ENCODE assay signal across 24 cellular contexts in the genomic region with DNA sequence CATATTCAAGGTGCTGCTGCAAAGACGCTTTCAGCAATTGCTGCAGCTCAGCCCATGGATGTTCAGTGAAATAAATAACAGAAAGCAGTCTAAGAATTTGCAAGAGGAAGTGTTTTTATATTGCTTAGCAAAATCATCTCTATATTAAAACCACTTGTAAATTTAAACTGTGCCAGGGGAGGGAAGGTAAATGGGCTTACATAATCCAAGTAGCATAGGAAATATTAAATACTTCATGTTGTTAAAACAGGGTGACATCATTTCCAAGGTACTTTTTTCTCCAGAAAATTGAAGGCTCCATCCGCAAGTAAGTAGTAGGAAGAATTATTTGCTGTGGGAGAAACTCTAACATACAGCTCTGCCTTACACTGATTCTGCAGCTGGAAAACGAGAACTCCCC.
A peak's percentile ranks its signal among the peaks of the same experiment; 100 is the strongest.
DNase-seq lines count a peak whose midpoint lies in the region; ATAC-seq, FAIRE-seq and TF ChIP-seq lines count a peak whose summit lies in the region.
"Had no signal": no experiment of that assay in that cellular context is flagged by ENCODE, and none has a peak within 500 bp of the region (broad histone marks: within the 10 kb centered on the region; RNA-seq: fewer than 3 reads in every experiment).

No MANE protein-coding gene starts in this region.

- peaks cover 18% of the 10 kb centered on the region for H3K36me3 Mint-ChIP-seq in nephron progenitor cell (ENCODE audit: low read depth)
- H3K36me3 Mint-ChIP-seq in activated CD8-positive, alpha-beta T cell treated with anti-CD3 and anti-CD28 coated beads for 36 hours (ENCODE audit: low read depth): no peaks in the 10 kb centered on the region
- H3K36me3 Mint-ChIP-seq: CD8-positive, alpha-beta T cell had no signal

- H3K27me3 Mint-ChIP-seq in nephron progenitor cell (ENCODE audit: low read depth, poor library complexity): no peaks in the 10 kb centered on the region
- H3K27me3 Mint-ChIP-seq in activated CD8-positive, alpha-beta T cell treated with anti-CD3 and anti-CD28 coated beads for 36 hours: no peaks in the 10 kb centered on the region
- H3K27me3 Mint-ChIP-seq: B cell; CD4-positive, alpha-beta T cell had no signal

- DNase-seq in HepG2 (ENCODE audit: low spot score): no peak
- DNase-seq in right lobe of liver: no peak
- no peak for DNase-seq in left lung
- no peak for DNase-seq in nephron progenitor cell
- no peak for DNase-seq in activated naive CD4-positive, alpha-beta T cell treated with Interleukin-2 at 50 U/mL for 16 hours
- DNase-seq in activated CD8-positive, alpha-beta T cell treated with anti-CD3 and anti-CD28 coated beads for 36 hours: no peak
- no peak for DNase-seq in AML-193 (lab: John Stamatoyannopoulos, UW)
- DNase-seq: 8988T; ACHN; Calu3; CD4-positive, alpha-beta T cell; CD8-positive, alpha-beta T cell; DMS79 treated with DMSO at 0.1 percent for 48 hours; GF-D8 had no signal

- 97% methylated on average over 3 of the region's 3 CpGs for WGBS in HepG2 (ENCODE audit: low lambda C conversion rate)
- WGBS in right lobe of liver (ENCODE audit: insufficient coverage, low coverage, low lambda C conversion rate, missing lambda C conversion rate): 87% methylated on average over 3 of the region's 3 CpGs

- H3K4me1 ChIP-seq in HepG2 (ENCODE audit: insufficient read depth, low read length) (no peaks in the 10 kb centered on the region), right lobe of liver (peaks cover 0 to under 1% (median 0%) of the 10 kb centered on the region in 4 donors), left lung (no peaks in the 10 kb centered on the region)

- ATAC-seq in HepG2 (no peak), right lobe of liver (no peak), left lung (peak; percentile 59)
- no peak for ATAC-seq in activated CD8-positive, alpha-beta T cell treated with anti-CD3 and anti-CD28 coated beads for 36 hours
- ATAC-seq: CD8-positive, alpha-beta T cell had no signal

- H3K9me3 ChIP-seq in HepG2 (ENCODE audit: low read length) (no peaks in the 10 kb centered on the region), right lobe of liver (no peaks in the 10 kb centered on the region), left lung (peaks cover 0 to 14% of the 10 kb centered on the region in 2 donors)
- H3K9me3 ChIP-seq: Caco-2 had no signal

- TF ChIP-seq RAD21 in HepG2 (CRISPR knock-in tag; IDR thresholded peaks at IDR 0.05): no peak

- no peaks in the 10 kb centered on the region for H4K20me1 ChIP-seq in HepG2 (ENCODE audit: insufficient read depth, low read length)
- H4K20me1 ChIP-seq: BLaER1 treated with 17β-estradiol and CSF1 and Interleukin-3, amounts not matched to agents 10 nM and 100 nM had no signal

- TF ChIP-seq POLR2A in HepG2 (IDR thresholded peaks at IDR 0.05; ENCODE audit: insufficient read depth in 1 of 2, low read depth in 2 of 2, low read length in 2 of 2): no peak
- TF ChIP-seq POLR2A in right lobe of liver (IDR thresholded peaks at IDR 0.05): no peak

- intact Hi-C loops in HepG2 (cut with micrococcal nuclease; ENCODE audit: unreplicated experiment): no loop called here
- intact Hi-C loops in right lobe of liver (cut with DNase I): no loop called here
- intact Hi-C loops in left lung (cut with DNase I): no loop called here
- intact Hi-C loops in activated CD8-positive, alpha-beta T cell treated with anti-CD3 and anti-CD28 coated beads for 36 hours (cut with micrococcal nuclease): no loop called here

- no peaks in the 10 kb centered on the region for H3K79me2 ChIP-seq in HepG2 (ENCODE audit: insufficient read depth, low read length)

- H3K9ac ChIP-seq in HepG2 (ENCODE audit: insufficient read depth, low read depth, low read length): no peak overlapping the region
- H3K9ac ChIP-seq: BLaER1 treated with 17β-estradiol and CSF1 and Interleukin-3, amounts not matched to agents 10 nM and 100 nM had no signal

- H3K4me1 Mint-ChIP-seq in nephron progenitor cell: peaks cover 8% of the 10 kb centered on the region
- H3K4me1 Mint-ChIP-seq in activated CD8-positive, alpha-beta T cell treated with anti-CD3 and anti-CD28 coated beads for 36 hours (ENCODE audit: low read depth): no peaks in the 10 kb centered on the region
- H3K4me1 Mint-ChIP-seq: B cell had no signal

- H3K4me3 ChIP-seq in HepG2 (replicated peaks in 1 of 3; ENCODE audit: insufficient read depth in 1 of 3, low read depth in 2 of 3, low read length in 3 of 3): no peak overlapping the region
- no peak overlapping the region for H3K4me3 ChIP-seq in right lobe of liver
- H3K4me3 ChIP-seq in left lung: no peak overlapping the region
- H3K4me3 ChIP-seq: BLaER1 treated with 17β-estradiol and CSF1 and Interleukin-3, amounts not matched to agents 10 nM and 100 nM had no signal

- H3K27ac Mint-ChIP-seq in nephron progenitor cell: peak overlapping the region; percentile 73
- no peak overlapping the region for H3K27ac Mint-ChIP-seq in activated CD8-positive, alpha-beta T cell treated with anti-CD3 and anti-CD28 coated beads for 36 hours
- H3K27ac Mint-ChIP-seq: B cell; CD4-positive, alpha-beta T cell; CD8-positive, alpha-beta T cell had no signal

- BruUV-seq in HepG2 (replicated peaks; lab: Mats Ljungman, UMichigan): no TSS peak

- TF ChIP-seq EP300 in HepG2 (IDR thresholded peaks at IDR 0.05; ENCODE audit: low read depth in 2 of 2, low read length in 2 of 2): no peak
- no peak for TF ChIP-seq EP300 in HepG2 (CRISPR knock-in tag; IDR thresholded peaks at IDR 0.05; ENCODE audit: borderline replicate concordance)

- H3K36me3 ChIP-seq in HepG2 (replicated peaks in 1 of 2; ENCODE audit: control insufficient read depth in 1 of 2, insufficient read depth in 2 of 2, low read length in 2 of 2): no peaks in the 10 kb centered on the region
- H3K36me3 ChIP-seq in right lobe of liver: no peaks in the 10 kb centered on the region
- H3K36me3 ChIP-seq in left lung: no peaks in the 10 kb centered on the region
- H3K36me3 ChIP-seq: BLaER1 treated with 17β-estradiol and CSF1 and Interleukin-3, amounts not matched to agents 10 nM and 100 nM had no signal

- no peak overlapping the region for H2AFZ ChIP-seq in HepG2 (ENCODE audit: low read length)

- in situ Hi-C loops in HepG2 (cut with HindIII; ENCODE audit: extremely low pct_ligation_motif_present, low pct_unique_long_range_greater_than_20kb): no loop called here

- H3K27ac ChIP-seq in HepG2 (ENCODE audit: extremely low read length, insufficient read depth, low read length) (no peak overlapping the region), right lobe of liver (no peak overlapping the region), VCaP (peak overlapping the region; percentile 21; the same call in 1 of the 2 replicates), left lung (no peak overlapping the region)
- H3K27ac ChIP-seq: BLaER1 treated with 17β-estradiol and CSF1 and Interleukin-3, amounts not matched to agents 10 nM and 100 nM; C4-2B had no signal

- H3K4me3 Mint-ChIP-seq in nephron progenitor cell: no peak overlapping the region
- no peak overlapping the region for H3K4me3 Mint-ChIP-seq in activated CD8-positive, alpha-beta T cell treated with anti-CD3 and anti-CD28 coated beads for 36 hours
- H3K4me3 Mint-ChIP-seq: B cell; CD4-positive, alpha-beta T cell; CD8-positive, alpha-beta T cell had no signal

- H3K9me3 Mint-ChIP-seq in nephron progenitor cell: peaks cover 14% of the 10 kb centered on the region
- H3K9me3 Mint-ChIP-seq in activated CD8-positive, alpha-beta T cell treated with anti-CD3 and anti-CD28 coated beads for 36 hours: peaks cover 6% of the 10 kb centered on the region

- H3K27me3 ChIP-seq in HepG2 (ENCODE audit: control insufficient read depth in 1 of 2, insufficient read depth in 2 of 2, low read length in 2 of 2) (no peaks in the 10 kb centered on the region), right lobe of liver (no peaks in the 10 kb centered on the region), left lung (no peaks in the 10 kb centered on the region)
- H3K27me3 ChIP-seq: BLaER1 treated with 17β-estradiol and CSF1 and Interleukin-3, amounts not matched to agents 10 nM and 100 nM had no signal

- CTCF ChIA-PET in HepG2 (lab: Yijun Ruan, JAX; ENCODE audit: low intra/inter-chr PET ratio, low total read pairs): no interaction called here
- CTCF ChIA-PET in activated CD8-positive, alpha-beta T cell treated with anti-CD3 and anti-CD28 coated beads for 36 hours (lab: Charles Lee): interaction anchor here (1.5 kb wide), 1 partner anchor 47 kb away, joined by 3 read pairs; no protein-coding TSS in a partner anchor

- no peak for FAIRE-seq in HepG2 (lab: Jason Lieb, UNC)
- FAIRE-seq: A204.1, D721Med, G401.6, GM12891, GM19239 had no signal

- POLR2A ChIA-PET in HepG2 (lab: Yijun Ruan, JAX): no interaction called here
- POLR2A ChIA-PET in activated CD8-positive, alpha-beta T cell treated with anti-CD3 and anti-CD28 coated beads for 36 hours (lab: Charles Lee): no interaction called here

- no peak overlapping the region for H3K4me2 ChIP-seq in HepG2 (ENCODE audit: low read depth, low read length)

- TF ChIP-seq CTCF in HepG2 (CRISPR knock-in tag; IDR thresholded peaks at IDR 0.05) (no peak), right lobe of liver (IDR thresholded peaks at IDR 0.05) (no peak), VCaP (conservative IDR thresholded peaks at IDR 0.05) (no peak), left lung (IDR thresholded peaks at IDR 0.05) (no peak), nephron progenitor cell (IDR thresholded peaks at IDR 0.05) (no peak)
- no peak for TF ChIP-seq CTCF in activated CD8-positive, alpha-beta T cell treated with anti-CD3 and anti-CD28 coated beads for 36 hours (IDR thresholded peaks at IDR 0.05)

TF ChIP-seq in HepG2, 621 proteins besides CTCF, POLR2A, EP300 and RAD21:
- TF ChIP-seq KLF13 (CRISPR knock-in tag; IDR thresholded peaks at IDR 0.05) (no peak), ATF7 (IDR thresholded peaks at IDR 0.05) (peak; percentile 9; the same call in 1 of the 2 replicates), ATF7 (CRISPR knock-in tag; IDR thresholded peaks at IDR 0.05) (no peak)
